In the genomic region with DNA sequence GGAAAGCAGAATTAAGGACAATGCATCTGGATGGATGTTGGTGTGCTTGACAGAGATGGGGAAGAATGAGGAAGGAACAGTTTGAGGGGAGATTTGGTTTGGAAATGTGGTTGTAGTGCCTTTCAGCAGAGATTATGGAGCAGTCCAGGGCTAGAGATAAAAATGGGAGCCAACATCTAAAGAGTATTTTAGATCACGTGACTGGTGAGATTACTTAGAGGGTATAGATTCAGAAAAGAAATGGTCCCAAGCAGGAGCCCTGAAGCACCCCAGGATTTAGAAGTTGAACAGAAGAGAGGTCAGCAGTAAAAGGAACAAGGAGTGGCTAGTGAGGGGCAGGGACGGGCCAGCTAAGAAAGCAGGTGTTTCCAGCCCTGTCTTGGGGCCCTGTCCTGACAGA, we compare ENCODE assay signal across 27 cellular contexts.
"Had no signal": no experiment of that assay in that cellular context is flagged by ENCODE, and none has a peak within 500 bp of the region (broad histone marks: within the 10 kb centered on the region; RNA-seq: fewer than 3 reads in every experiment).

No MANE protein-coding gene starts in this region.

- H3K27me3 ChIP-seq: adrenal gland, body of pancreas, MG63, SJSA1 had no signal

- H3K9me3 ChIP-seq: adrenal gland, body of pancreas, MG63, SJSA1, SK-N-SH had no signal

- H3K4me1 ChIP-seq: SJSA1 had no signal

- H3K4me3 ChIP-seq: adrenal gland, body of pancreas, MG63, SJSA1 had no signal

- FAIRE-seq: astrocyte, bronchial epithelial cell, TTC549 had no signal

- ATAC-seq: activated CD8-positive, alpha-beta T cell treated with anti-CD3 and anti-CD28 coated beads for 36 hours; activated naive CD4-positive, alpha-beta T cell treated with anti-CD3 and anti-CD28 coated beads, Interleukin-2, amount 50 U/mL, for 72 hours; body of pancreas; Panc1 had no signal

- DNase-seq: activated CD4-positive, alpha-beta T cell treated with anti-CD3 and anti-CD28 coated beads, Interleukin-2, amount 10 ng/mL, durations not matched to agents 24 days and 14 days; activated CD4-positive, alpha-beta T cell treated with anti-CD3 and anti-CD28 coated beads, Interleukin-2, amount 50 U/mL, for 4 hours; activated CD8-positive, alpha-beta T cell treated with anti-CD3 and anti-CD28 coated beads for 36 hours; activated gamma-delta T cell treated with Interleukin-2 at 50 U/mL for 16 hours; activated naive CD4-positive, alpha-beta T cell treated with anti-CD3 and anti-CD28 coated beads for 36 hours; activated T-cell treated with anti-CD3 and anti-CD28 coated beads, Interleukin-2, amount 50 U/mL, for 24 hours; body of pancreas; central memory CD4-positive, alpha-beta T cell; Kasumi-1; KBM-7; MG63; NCI-H1048; NCI-H1105 treated with DMSO at 0.1 percent for 48 hours; NCI-H1436 treated with DMSO at 0.1 percent for 48 hours; NCI-H1694 treated with DMSO at 0.1 percent for 48 hours; NCI-H2029; NCI-H345; NCI-H524 treated with DMSO at 0.1 percent for 48 hours; SHP77 treated with DMSO at 0.1 percent for 48 hours; SK-N-SH had no signal

- H3K4me2 ChIP-seq: SK-N-SH had no signal

- H3K27ac ChIP-seq: body of pancreas, SJSA1 had no signal

- H3K9ac ChIP-seq: SK-N-SH had no signal
